12 cellular contexts compared by ENCODE assay signal in the genomic region with DNA sequence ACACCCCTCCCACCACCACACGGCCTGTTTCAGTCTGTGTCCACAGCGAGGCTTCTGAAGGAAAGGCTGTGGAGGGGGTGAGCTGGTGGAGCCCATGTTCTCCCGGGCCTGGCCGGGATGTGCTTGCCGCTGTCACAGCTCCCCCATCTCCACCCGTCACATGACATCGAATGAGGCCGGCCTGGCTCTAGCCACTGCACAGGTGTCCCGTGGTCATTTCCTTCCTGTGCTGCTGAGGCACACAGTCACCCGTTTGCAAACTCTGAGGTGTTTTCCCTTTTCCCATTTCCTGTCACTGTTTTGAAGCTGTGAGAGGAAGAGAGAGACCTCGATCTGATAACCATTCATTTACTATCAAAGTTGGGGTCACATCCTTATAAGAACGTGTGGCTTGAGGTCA. TPM values are rescaled to one million over a fixed set of nuclear protein-coding genes. Genes with fewer than 3 reads are reported as not detected.
DNase-seq lines count a peak whose midpoint lies in the region; ATAC-seq and TF ChIP-seq lines count a peak whose summit lies in the region.
"Had no signal": no experiment of that assay in that cellular context is flagged by ENCODE, and none has a peak within 500 bp of the region (broad histone marks: within the 10 kb centered on the region; RNA-seq: fewer than 3 reads in every experiment).

No MANE protein-coding gene starts in this region.

- H3K9ac ChIP-seq in PC-3 (ENCODE audit: low read length): 0 out of 2 replicates have a peak overlapping the region, but pooled peaks have one; percentile 9
- H3K9ac ChIP-seq: KMS-11 had no signal

- no peaks in the 10 kb centered on the region for H3K9me3 ChIP-seq in PC-3 (ENCODE audit: low read length)
- H3K9me3 ChIP-seq in effector memory CD4-positive, alpha-beta T cell (ENCODE audit: control insufficient read depth, low read length): no peaks in the 10 kb centered on the region
- no peaks in the 10 kb centered on the region for H3K9me3 ChIP-seq in sigmoid colon

- no peak for TF ChIP-seq POLR2A in sigmoid colon (IDR thresholded peaks at IDR 0.05)

- CTCF ChIA-PET in PC-3 (lab: Charles Lee): no interaction called here

- H3K36me3 ChIP-seq in PC-3 (ENCODE audit: low read depth, low read length): no peaks in the 10 kb centered on the region
- H3K36me3 ChIP-seq in effector memory CD4-positive, alpha-beta T cell (ENCODE audit: control insufficient read depth, insufficient read depth, low read length): no peaks in the 10 kb centered on the region
- no peaks in the 10 kb centered on the region for H3K36me3 ChIP-seq in sigmoid colon

- H3F3A ChIP-seq in PC-3 (ENCODE audit: low read length, unreplicated experiment): no peaks in the 10 kb centered on the region

- TF ChIP-seq EP300 in sigmoid colon (IDR thresholded peaks at IDR 0.05): no peak

- H4K20me1 ChIP-seq in PC-3 (ENCODE audit: low read length): no peaks in the 10 kb centered on the region

- peak overlapping the region; percentile 55 for H2AFZ ChIP-seq in PC-3 (ENCODE audit: low read length)

- H3K4me3 ChIP-seq in PC-3 (ENCODE audit: low read length) (no peak overlapping the region), sigmoid colon (no peak overlapping the region)
- no peak overlapping the region for H3K4me3 ChIP-seq in effector memory CD4-positive, alpha-beta T cell (ENCODE audit: insufficient read depth, low read depth, low read length, poor library complexity, severe bottlenecking)

- no TSS peak for BruUV-seq in PC-3 (replicated peaks; lab: Mats Ljungman, UMichigan)

- intact Hi-C loops in PC-3 (cut with micrococcal nuclease) (no loop called here), sigmoid colon (cut with DNase I) (no loop called here)

- TF ChIP-seq CTCF in PC-3 (conservative IDR thresholded peaks at IDR 0.05; ENCODE audit: low read depth, low read length) (no peak), sigmoid colon (IDR thresholded peaks at IDR 0.05) (no peak)

- H3K27me3 ChIP-seq in PC-3 (ENCODE audit: low read length) (no peaks in the 10 kb centered on the region), sigmoid colon (peaks cover 0 to 28% (median 0%) of the 10 kb centered on the region in 3 donors)
- H3K27me3 ChIP-seq in effector memory CD4-positive, alpha-beta T cell (replicated peaks; ENCODE audit: control insufficient read depth, insufficient read depth, low read length, poor library complexity, severe bottlenecking): no peaks in the 10 kb centered on the region

- no peaks in the 10 kb centered on the region for H3K9me2 ChIP-seq in PC-3 (replicated peaks; ENCODE audit: low read length)

- POLR2A ChIA-PET in PC-3 (lab: Charles Lee; ENCODE audit: unreplicated experiment): interaction anchor here (1.0 kb wide), 1 partner anchor 11 kb away, joined by 4 read pairs; no protein-coding TSS in a partner anchor

- H3K27ac ChIP-seq in PC-3 (ENCODE audit: low read length) (peak overlapping the region; percentile 34; the same call in 1 of the 2 replicates), sigmoid colon (no peak overlapping the region), substantia nigra (ENCODE audit: low read depth, low read length, poor library complexity, severe bottlenecking) (no peak overlapping the region)
- H3K27ac ChIP-seq in effector memory CD4-positive, alpha-beta T cell (ENCODE audit: insufficient read depth, low read length, poor library complexity, severe bottlenecking): peak overlapping the region; percentile 23
- H3K27ac ChIP-seq: KMS-11 had no signal

- ATAC-seq in PC-3: peak; percentile 59
- ATAC-seq in HG03520 (IDR thresholded peaks at IDR 0.05; ENCODE audit: unreplicated experiment): no peak

- 33 to 53% methylated on average over 12 of the region's 12 CpGs for WGBS in sigmoid colon, 2 donors

- peaks cover 34% of the 10 kb centered on the region for H3K4me1 ChIP-seq in PC-3 (ENCODE audit: insufficient read depth, low read length)
- peaks cover 12% of the 10 kb centered on the region for H3K4me1 ChIP-seq in effector memory CD4-positive, alpha-beta T cell (ENCODE audit: control insufficient read depth, insufficient read depth, low read length, poor library complexity, severe bottlenecking)
- H3K4me1 ChIP-seq in sigmoid colon: no peaks in the 10 kb centered on the region

- peak; percentile 65 for DNase-seq in activated CD4-positive, CD25-positive, alpha-beta regulatory T cell treated with anti-CD3 and anti-CD28 coated beads, Interleukin-2, amount 50 U/mL, for 72 hours
- DNase-seq in activated CD4-positive, CD25-positive, alpha-beta regulatory T cell (lab: John Stamatoyannopoulos, UW): no peak
- peak; percentile 25 for DNase-seq in PC-3
- DNase-seq in effector memory CD4-positive, alpha-beta T cell: no peak
- DNase-seq in sigmoid colon: peak; percentile 74
- no peak for DNase-seq in substantia nigra (lab: John Stamatoyannopoulos, UW)
- no peak for DNase-seq in inferior parietal cortex (ENCODE audit: extremely low spot score)
- DNase-seq: 8988T, midbrain had no signal

- 0 out of 2 replicates have a peak overlapping the region, but pooled peaks have one; percentile 6 for H3K4me2 ChIP-seq in PC-3 (ENCODE audit: low read length)
- H3K4me2 ChIP-seq: KMS-11 had no signal

- H3K79me2 ChIP-seq in PC-3 (ENCODE audit: low read length): no peaks in the 10 kb centered on the region

RNA-seq across cellular contexts. Expression of gene CLDN5, which starts 55.7 kb away (rescaled TPM):
- total RNA-seq in PC-3 (2014; rRNA removed) (0.47 TPM in 1 of 2 replicates, not detected in the other), sigmoid colon (100 to 1,000 TPM in 1 of 4 donors, 10 to 100 TPM in 3; 38.3 to 129 (median 73.2) TPM)
- polyA plus RNA-seq in sigmoid colon: 10 to 100 TPM in 2 of 3 donors, 1 to 10 TPM in 1; 3.5 to 63.3 (median 21.6) TPM
- polyA plus RNA-seq: fibroblast of lung had no signal

Comparison
In these comparisons a context has a peak if more than half of its experiments do, and no peak if none do; other contexts are left out.
1. DNase-seq: peak in activated CD4-positive, CD25-positive, alpha-beta regulatory T cell treated with anti-CD3 and anti-CD28 coated beads, Interleukin-2, amount 50 U/mL, for 72 hours (single experiment), PC-3 (single experiment) and sigmoid colon (single experiment); none in activated CD4-positive, CD25-positive, alpha-beta regulatory T cell (0 of 4), effector memory CD4-positive, alpha-beta T cell (0 of 3), substantia nigra (0 of 49) and inferior parietal cortex (single experiment).
2. H3K27ac ChIP-seq: peak in PC-3 (single experiment) and effector memory CD4-positive, alpha-beta T cell (single experiment); none in sigmoid colon (0 of 4) and substantia nigra (single experiment).
3. RNA of gene CLDN5, which starts 55.7 kb away (total RNA-seq): 38.3 to 129 TPM in sigmoid colon; 0.47 TPM in PC-3; every median in the first group is over 10 times any median in the second.